1 cellular context compared by ENCODE assay signal in the genomic region with DNA sequence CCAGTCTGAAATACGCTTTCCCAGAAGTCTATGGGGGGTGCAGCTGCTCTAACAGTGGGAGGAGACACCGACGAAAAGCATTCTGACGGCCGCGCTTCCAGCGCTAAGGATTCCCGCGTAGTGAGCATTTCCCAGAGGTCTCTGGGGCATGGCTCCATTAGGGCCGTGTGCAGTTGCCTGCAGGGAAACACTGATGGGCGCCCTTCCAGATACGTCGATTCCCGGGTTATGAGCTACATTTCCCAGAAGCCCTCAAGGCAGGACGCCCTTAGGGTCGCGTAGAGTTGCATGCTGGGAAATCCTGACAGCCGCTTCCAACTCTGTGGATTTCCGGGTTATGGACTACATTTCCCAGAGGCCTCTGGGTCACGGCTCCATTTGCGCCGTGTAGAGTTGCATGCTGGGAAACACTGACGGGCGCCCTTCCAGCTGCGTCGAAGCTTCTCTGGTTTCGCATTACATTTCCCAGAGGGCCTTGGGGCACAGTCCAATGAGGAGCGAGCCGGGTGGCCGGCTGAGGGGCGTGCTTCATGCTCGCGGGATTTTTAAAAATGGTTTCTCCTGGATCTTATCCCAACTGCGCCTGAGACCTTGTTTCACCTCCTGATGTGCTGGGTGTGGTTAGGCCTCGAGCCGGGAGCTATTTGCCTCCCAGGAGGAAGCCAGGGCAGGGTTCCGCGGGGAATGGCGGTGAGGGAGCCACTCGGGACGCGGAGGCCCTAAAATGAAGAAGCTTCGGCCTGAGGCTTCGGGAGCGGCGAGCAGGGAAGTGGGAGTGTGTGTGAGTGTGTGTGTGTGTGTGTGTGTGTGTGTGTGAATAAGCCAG.
TF ChIP-seq lines count a peak whose summit lies in the region.

No MANE protein-coding gene starts in this region.

TF ChIP-seq in K562, 482 proteins besides CTCF, POLR2A, EP300 and RAD21 (continued from another document):
- TF ChIP-seq, protein P1, sequence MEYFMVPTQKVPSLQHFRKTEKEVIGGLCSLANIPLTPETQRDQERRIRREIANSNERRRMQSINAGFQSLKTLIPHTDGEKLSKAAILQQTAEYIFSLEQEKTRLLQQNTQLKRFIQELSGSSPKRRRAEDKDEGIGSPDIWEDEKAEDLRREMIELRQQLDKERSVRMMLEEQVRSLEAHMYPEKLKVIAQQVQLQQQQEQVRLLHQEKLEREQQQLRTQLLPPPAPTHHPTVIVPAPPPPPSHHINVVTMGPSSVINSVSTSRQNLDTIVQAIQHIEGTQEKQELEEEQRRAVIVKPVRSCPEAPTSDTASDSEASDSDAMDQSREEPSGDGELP (CRISPR knock-in tag; IDR thresholded peaks at IDR 0.05; ENCODE audit: borderline replicate concordance), result peak; percentile 88
- TF ChIP-seq, protein P2, sequence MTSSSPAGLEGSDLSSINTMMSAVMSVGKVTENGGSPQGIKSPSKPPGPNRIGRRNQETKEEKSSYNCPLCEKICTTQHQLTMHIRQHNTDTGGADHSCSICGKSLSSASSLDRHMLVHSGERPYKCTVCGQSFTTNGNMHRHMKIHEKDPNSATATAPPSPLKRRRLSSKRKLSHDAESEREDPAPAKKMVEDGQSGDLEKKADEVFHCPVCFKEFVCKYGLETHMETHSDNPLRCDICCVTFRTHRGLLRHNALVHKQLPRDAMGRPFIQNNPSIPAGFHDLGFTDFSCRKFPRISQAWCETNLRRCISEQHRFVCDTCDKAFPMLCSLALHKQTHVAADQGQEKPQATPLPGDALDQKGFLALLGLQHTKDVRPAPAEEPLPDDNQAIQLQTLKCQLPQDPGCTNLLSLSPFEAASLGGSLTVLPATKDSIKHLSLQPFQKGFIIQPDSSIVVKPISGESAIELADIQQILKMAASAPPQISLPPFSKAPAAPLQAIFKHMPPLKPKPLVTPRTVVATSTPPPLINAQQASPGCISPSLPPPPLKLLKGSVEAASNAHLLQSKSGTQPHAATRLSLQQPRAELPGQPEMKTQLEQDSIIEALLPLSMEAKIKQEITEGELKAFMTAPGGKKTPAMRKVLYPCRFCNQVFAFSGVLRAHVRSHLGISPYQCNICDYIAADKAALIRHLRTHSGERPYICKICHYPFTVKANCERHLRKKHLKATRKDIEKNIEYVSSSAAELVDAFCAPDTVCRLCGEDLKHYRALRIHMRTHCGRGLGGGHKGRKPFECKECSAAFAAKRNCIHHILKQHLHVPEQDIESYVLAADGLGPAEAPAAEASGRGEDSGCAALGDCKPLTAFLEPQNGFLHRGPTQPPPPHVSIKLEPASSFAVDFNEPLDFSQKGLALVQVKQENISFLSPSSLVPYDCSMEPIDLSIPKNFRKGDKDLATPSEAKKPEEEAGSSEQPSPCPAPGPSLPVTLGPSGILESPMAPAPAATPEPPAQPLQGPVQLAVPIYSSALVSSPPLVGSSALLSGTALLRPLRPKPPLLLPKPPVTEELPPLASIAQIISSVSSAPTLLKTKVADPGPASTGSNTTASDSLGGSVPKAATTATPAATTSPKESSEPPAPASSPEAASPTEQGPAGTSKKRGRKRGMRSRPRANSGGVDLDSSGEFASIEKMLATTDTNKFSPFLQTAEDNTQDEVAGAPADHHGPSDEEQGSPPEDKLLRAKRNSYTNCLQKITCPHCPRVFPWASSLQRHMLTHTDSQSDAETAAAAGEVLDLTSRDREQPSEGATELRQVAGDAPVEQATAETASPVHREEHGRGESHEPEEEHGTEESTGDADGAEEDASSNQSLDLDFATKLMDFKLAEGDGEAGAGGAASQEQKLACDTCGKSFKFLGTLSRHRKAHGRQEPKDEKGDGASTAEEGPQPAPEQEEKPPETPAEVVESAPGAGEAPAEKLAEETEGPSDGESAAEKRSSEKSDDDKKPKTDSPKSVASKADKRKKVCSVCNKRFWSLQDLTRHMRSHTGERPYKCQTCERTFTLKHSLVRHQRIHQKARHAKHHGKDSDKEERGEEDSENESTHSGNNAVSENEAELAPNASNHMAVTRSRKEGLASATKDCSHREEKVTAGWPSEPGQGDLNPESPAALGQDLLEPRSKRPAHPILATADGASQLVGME (CRISPR knock-in tag; IDR thresholded peaks at IDR 0.05), result no peak
- TF ChIP-seq PTRF (tag; IDR thresholded peaks at IDR 0.05) (no peak), GABPA (tag; conservative IDR thresholded peaks at IDR 0.05; ENCODE audit: low read depth) (0 out of 2 replicates have a peak, but pooled peaks have one; percentile 24), EHMT2 (IDR thresholded peaks at IDR 0.05) (peak; percentile 22; the same call in 1 of the 2 replicates), MTF1 (CRISPR knock-in tag; IDR thresholded peaks at IDR 0.05; ENCODE audit: borderline replicate concordance) (peak; percentile 94), RFX1 (IDR thresholded peaks at IDR 0.05) (0 out of 2 replicates have a peak, but pooled peaks have one; percentile 8), NFIC (IDR thresholded peaks at IDR 0.05) (peak; percentile 70), SIX5 (IDR thresholded peaks at IDR 0.05; ENCODE audit: borderline replicate concordance in 1 of 2, insufficient read depth in 1 of 2, low read depth in 1 of 2, low read length in 2 of 2) (peak; percentile 82 to 84)
- TF ChIP-seq, protein P3, sequence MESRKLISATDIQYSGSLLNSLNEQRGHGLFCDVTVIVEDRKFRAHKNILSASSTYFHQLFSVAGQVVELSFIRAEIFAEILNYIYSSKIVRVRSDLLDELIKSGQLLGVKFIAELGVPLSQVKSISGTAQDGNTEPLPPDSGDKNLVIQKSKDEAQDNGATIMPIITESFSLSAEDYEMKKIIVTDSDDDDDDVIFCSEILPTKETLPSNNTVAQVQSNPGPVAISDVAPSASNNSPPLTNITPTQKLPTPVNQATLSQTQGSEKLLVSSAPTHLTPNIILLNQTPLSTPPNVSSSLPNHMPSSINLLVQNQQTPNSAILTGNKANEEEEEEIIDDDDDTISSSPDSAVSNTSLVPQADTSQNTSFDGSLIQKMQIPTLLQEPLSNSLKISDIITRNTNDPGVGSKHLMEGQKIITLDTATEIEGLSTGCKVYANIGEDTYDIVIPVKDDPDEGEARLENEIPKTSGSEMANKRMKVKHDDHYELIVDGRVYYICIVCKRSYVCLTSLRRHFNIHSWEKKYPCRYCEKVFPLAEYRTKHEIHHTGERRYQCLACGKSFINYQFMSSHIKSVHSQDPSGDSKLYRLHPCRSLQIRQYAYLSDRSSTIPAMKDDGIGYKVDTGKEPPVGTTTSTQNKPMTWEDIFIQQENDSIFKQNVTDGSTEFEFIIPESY (CRISPR knock-in tag; IDR thresholded peaks at IDR 0.05), result peak; percentile 66; the same call in 1 of the 2 replicates
